34 cellular contexts compared by ENCODE assay signal in the genomic region with DNA sequence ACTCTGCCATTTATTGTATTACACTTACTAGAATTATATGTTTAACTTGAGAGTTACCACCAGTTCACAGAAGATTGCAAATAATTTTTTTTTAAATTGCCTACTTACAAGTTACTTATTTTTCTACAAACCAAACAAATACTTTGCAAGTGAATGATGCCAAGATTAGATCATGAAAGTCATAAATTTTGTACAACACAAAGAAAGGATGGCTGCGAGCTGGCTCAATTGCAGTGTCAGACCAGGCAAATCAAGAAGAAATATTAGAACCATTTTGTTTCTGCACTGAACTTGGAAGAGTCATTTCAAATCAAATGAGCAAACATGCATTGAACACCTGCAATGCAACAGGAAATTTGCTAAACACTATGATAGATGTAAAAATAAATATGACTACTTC.
DNase-seq lines count a peak whose midpoint lies in the region; ATAC-seq and TF ChIP-seq lines count a peak whose summit lies in the region.
"Had no signal": no experiment of that assay in that cellular context is flagged by ENCODE, and none has a peak within 500 bp of the region (broad histone marks: within the 10 kb centered on the region; RNA-seq: fewer than 3 reads in every experiment).

No MANE protein-coding gene starts in this region.

- DNase-seq in left ventricle myocardium inferior (no peak), right cardiac atrium (no peak), NCI-H446 treated with DMSO at 0.1 percent for 48 hours (lab: John Stamatoyannopoulos, UW) (peak; percentile 74), fibroblast of mammary gland (ENCODE audit: low read depth) (peak; percentile 32), Caco-2 (no peak), T-helper 2 cell (no peak)
- DNase-seq: activated CD4-positive, alpha-beta T cell treated with anti-CD3 and anti-CD28 coated beads, Interleukin-2, amount 50 U/mL, for 4 hours; activated CD8-positive, alpha-beta memory T cell treated with anti-CD3 and anti-CD28 coated beads, Interleukin-2, amount 10 ng/mL, durations not matched to agents 7 days and 5 days; activated gamma-delta T cell; activated naive CD8-positive, alpha-beta T cell treated with anti-CD3 and anti-CD28 coated beads for 36 hours; activated T-cell treated with anti-CD3 and anti-CD28 coated beads, Interleukin-2, amount 50 U/mL, for 4 hours; BE2C; CD8-positive, alpha-beta T cell; central memory CD4-positive, alpha-beta T cell; endodermal cell; HCEC 1CT; Kasumi-1; MV-4-11; NCI-H1436 treated with DMSO at 0.1 percent for 48 hours; NCI-H2081 treated with DMSO at 0.1 percent for 48 hours; NCI-H774; stimulated activated naive CD4-positive, alpha-beta T cell; T-helper 17 cell had no signal

- H3K4me3 Mint-ChIP-seq in Caco-2 (ENCODE audit: unreplicated experiment): no peak overlapping the region
- H3K4me3 Mint-ChIP-seq: activated CD8-positive, alpha-beta memory T cell treated with anti-CD3 and anti-CD28 coated beads, Interleukin-2, amount 10 ng/mL, durations not matched to agents 7 days and 5 days; activated naive CD8-positive, alpha-beta T cell treated with anti-CD3 and anti-CD28 coated beads for 36 hours; activated T-cell treated with anti-CD3 and anti-CD28 coated beads, Interleukin-2, amount 50 U/mL, for 4 hours; CD8-positive, alpha-beta T cell; dendritic cell treated with granulocyte-macrophage colony-stimulating factor and Interleukin-4, amounts not matched to agents 40 ng/mL and 50 ng/mL, for 4 days; endodermal cell; natural killer cell treated with Interleukin-12 subunit alpha and Interleukin-12 subunit beta and Interleukin-15 and Interleukin-18, amount 100 ng/mL, for 72 hours; T-helper 17 cell had no signal

- peaks cover 30% of the 10 kb centered on the region for H3K4me1 Mint-ChIP-seq in Caco-2 (ENCODE audit: low read depth, unreplicated experiment)
- H3K4me1 Mint-ChIP-seq: activated CD8-positive, alpha-beta memory T cell treated with anti-CD3 and anti-CD28 coated beads, Interleukin-2, amount 10 ng/mL, durations not matched to agents 7 days and 5 days; activated naive CD8-positive, alpha-beta T cell treated with anti-CD3 and anti-CD28 coated beads for 36 hours; T-helper 17 cell had no signal

- no peaks in the 10 kb centered on the region for H3K9me3 ChIP-seq in left ventricle myocardium inferior (replicated peaks)
- H3K9me3 ChIP-seq in right cardiac atrium (ENCODE audit: control insufficient read depth, low read length): no peaks in the 10 kb centered on the region
- no peaks in the 10 kb centered on the region for H3K9me3 ChIP-seq in Caco-2
- H3K9me3 ChIP-seq: ascending aorta, BE2C, suprapubic skin had no signal

- 88% methylated on average over 1 of the region's 1 CpG for WGBS in right cardiac atrium

- H3K27ac ChIP-seq in left ventricle myocardium inferior (replicated peaks) (peak overlapping the region; percentile 69), right cardiac atrium (ENCODE audit: low read length) (no peak overlapping the region)
- H3K27ac ChIP-seq: ascending aorta, hepatocyte, skin epidermis, suprapubic skin had no signal

- no peak for ATAC-seq in right cardiac atrium
- ATAC-seq in GM21619 (IDR thresholded peaks at IDR 0.05; ENCODE audit: unreplicated experiment): no peak
- ATAC-seq in HG02884 (IDR thresholded peaks at IDR 0.05; ENCODE audit: unreplicated experiment): no peak
- ATAC-seq: activated CD4-positive, CD25-positive, alpha-beta regulatory T cell treated with anti-CD3 and anti-CD28 coated beads, Interleukin-2, amount 50 U/mL, for 24 hours; activated CD8-positive, alpha-beta memory T cell treated with anti-CD3 and anti-CD28 coated beads, Interleukin-2, amount 10 ng/mL, durations not matched to agents 7 days and 5 days; activated T-cell treated with anti-CD3 and anti-CD28 coated beads, Interleukin-2, amount 50 U/mL, for 4 hours; CD8-positive, alpha-beta T cell; HepG2; natural killer cell treated with Interleukin-12 subunit alpha and Interleukin-12 subunit beta and Interleukin-15 and Interleukin-18, amount 100 ng/mL, for 72 hours; T-helper 17 cell had no signal

- no peak overlapping the region for H3K27ac Mint-ChIP-seq in Caco-2 (ENCODE audit: unreplicated experiment)
- H3K27ac Mint-ChIP-seq: activated CD8-positive, alpha-beta memory T cell treated with anti-CD3 and anti-CD28 coated beads, Interleukin-2, amount 10 ng/mL, durations not matched to agents 7 days and 5 days; activated naive CD8-positive, alpha-beta T cell treated with anti-CD3 and anti-CD28 coated beads for 36 hours; CD8-positive, alpha-beta T cell; dendritic cell treated with granulocyte-macrophage colony-stimulating factor and Interleukin-4, amounts not matched to agents 40 ng/mL and 50 ng/mL, for 4 days; endodermal cell; natural killer cell treated with Interleukin-12 subunit alpha and Interleukin-12 subunit beta and Interleukin-15 and Interleukin-18, amount 100 ng/mL, for 72 hours; T-helper 17 cell had no signal

- H3K36me3 Mint-ChIP-seq in Caco-2 (ENCODE audit: insufficient read depth, unreplicated experiment): no peaks in the 10 kb centered on the region
- H3K36me3 Mint-ChIP-seq: activated CD8-positive, alpha-beta memory T cell treated with anti-CD3 and anti-CD28 coated beads, Interleukin-2, amount 10 ng/mL, durations not matched to agents 7 days and 5 days; activated naive CD8-positive, alpha-beta T cell treated with anti-CD3 and anti-CD28 coated beads for 36 hours; CD8-positive, alpha-beta T cell; natural killer cell treated with Interleukin-12 subunit alpha and Interleukin-12 subunit beta and Interleukin-15 and Interleukin-18, amount 100 ng/mL, for 72 hours had no signal

- H3K4me1 ChIP-seq in left ventricle myocardium inferior: peaks cover 84% of the 10 kb centered on the region
- peaks cover 6% of the 10 kb centered on the region for H3K4me1 ChIP-seq in right cardiac atrium (ENCODE audit: control insufficient read depth, insufficient read depth, low read length)
- H3K4me1 ChIP-seq in Caco-2: peaks cover 35% of the 10 kb centered on the region
- H3K4me1 ChIP-seq: ascending aorta, suprapubic skin had no signal

- POLR2A ChIA-PET in Caco-2 (lab: Charles Lee): no interaction called here

- no peak for TF ChIP-seq CTCF in left ventricle myocardium inferior (IDR thresholded peaks at IDR 0.05; ENCODE audit: borderline replicate concordance)
- no peak for TF ChIP-seq CTCF in fibroblast of mammary gland (conservative IDR thresholded peaks at IDR 0.05; ENCODE audit: control insufficient read depth, insufficient read depth, low read depth, low read length)
- TF ChIP-seq CTCF in Caco-2 (IDR thresholded peaks at IDR 0.05; ENCODE audit: insufficient read depth in 1 of 2, low read depth in 1 of 2, low read length in 1 of 2, severe bottlenecking in 1 of 2, unreplicated experiment in 1 of 2): no peak

- H3K27me3 Mint-ChIP-seq in Caco-2 (ENCODE audit: insufficient read depth, unreplicated experiment): no peaks in the 10 kb centered on the region
- H3K27me3 Mint-ChIP-seq: activated CD8-positive, alpha-beta memory T cell treated with anti-CD3 and anti-CD28 coated beads, Interleukin-2, amount 10 ng/mL, durations not matched to agents 7 days and 5 days; activated naive CD8-positive, alpha-beta T cell treated with anti-CD3 and anti-CD28 coated beads for 36 hours; dendritic cell treated with granulocyte-macrophage colony-stimulating factor and Interleukin-4, amounts not matched to agents 40 ng/mL and 50 ng/mL, for 4 days; natural killer cell treated with Interleukin-12 subunit alpha and Interleukin-12 subunit beta and Interleukin-15 and Interleukin-18, amount 100 ng/mL, for 72 hours; T-helper 17 cell had no signal

- H3K4me3 ChIP-seq in left ventricle myocardium inferior: no peak overlapping the region
- no peak overlapping the region for H3K4me3 ChIP-seq in right cardiac atrium (ENCODE audit: low read length)
- H3K4me3 ChIP-seq in fibroblast of mammary gland (ENCODE audit: control insufficient read depth, low read depth, low read length): no peak overlapping the region
- no peak overlapping the region for H3K4me3 ChIP-seq in Caco-2 (ENCODE audit: low read depth, low read length)
- H3K4me3 ChIP-seq: ascending aorta, hepatocyte, lung, skin epidermis, suprapubic skin had no signal

- no peaks in the 10 kb centered on the region for H3K9me3 Mint-ChIP-seq in Caco-2 (ENCODE audit: unreplicated experiment)
- H3K9me3 Mint-ChIP-seq: activated naive CD8-positive, alpha-beta T cell treated with anti-CD3 and anti-CD28 coated beads for 36 hours; activated T-cell treated with anti-CD3 and anti-CD28 coated beads, Interleukin-2, amount 50 U/mL, for 4 hours; CD8-positive, alpha-beta T cell; dendritic cell treated with granulocyte-macrophage colony-stimulating factor and Interleukin-4, amounts not matched to agents 40 ng/mL and 50 ng/mL, for 4 days; endodermal cell had no signal

- intact Hi-C loops in left ventricle myocardium inferior (cut with micrococcal nuclease): no loop called here
- intact Hi-C loops in right cardiac atrium (cut with DNase I): no loop called here
- intact Hi-C loops in Caco-2 (cut with micrococcal nuclease; ENCODE audit: unreplicated experiment): no loop called here

- no TSS peak for BruUV-seq in Caco-2 (replicated peaks; lab: Mats Ljungman, UMichigan)

- peaks cover 4% of the 10 kb centered on the region for H3K36me3 ChIP-seq in left ventricle myocardium inferior
- no peaks in the 10 kb centered on the region; the same call in 1 of the 2 replicates for H3K36me3 ChIP-seq in Caco-2 (ENCODE audit: control insufficient read depth, insufficient read depth, low read length)
- H3K36me3 ChIP-seq: ascending aorta, BE2C, suprapubic skin had no signal

- CTCF ChIA-PET in Caco-2 (lab: Charles Lee): no interaction called here

- H3K27me3 ChIP-seq in left ventricle myocardium inferior (ENCODE audit: low read depth) (no peaks in the 10 kb centered on the region), right cardiac atrium (ENCODE audit: control insufficient read depth, insufficient read depth) (no peaks in the 10 kb centered on the region), Caco-2 (replicated peaks; ENCODE audit: control insufficient read depth, insufficient read depth, low read length) (no peaks in the 10 kb centered on the region)
- H3K27me3 ChIP-seq: ascending aorta, BE2C, hepatocyte, suprapubic skin had no signal

Comparison
In these comparisons a context has a peak if more than half of its experiments do, and no peak if none do; other contexts are left out.
1. DNase-seq: peak in NCI-H446 treated with DMSO at 0.1 percent for 48 hours (single experiment) and fibroblast of mammary gland (single experiment); none in left ventricle myocardium inferior (single experiment), right cardiac atrium (0 of 3), Caco-2 (0 of 2) and T-helper 2 cell (0 of 5).